Comparison of ENCODE assay signal across 9 cellular contexts in the genomic region with DNA sequence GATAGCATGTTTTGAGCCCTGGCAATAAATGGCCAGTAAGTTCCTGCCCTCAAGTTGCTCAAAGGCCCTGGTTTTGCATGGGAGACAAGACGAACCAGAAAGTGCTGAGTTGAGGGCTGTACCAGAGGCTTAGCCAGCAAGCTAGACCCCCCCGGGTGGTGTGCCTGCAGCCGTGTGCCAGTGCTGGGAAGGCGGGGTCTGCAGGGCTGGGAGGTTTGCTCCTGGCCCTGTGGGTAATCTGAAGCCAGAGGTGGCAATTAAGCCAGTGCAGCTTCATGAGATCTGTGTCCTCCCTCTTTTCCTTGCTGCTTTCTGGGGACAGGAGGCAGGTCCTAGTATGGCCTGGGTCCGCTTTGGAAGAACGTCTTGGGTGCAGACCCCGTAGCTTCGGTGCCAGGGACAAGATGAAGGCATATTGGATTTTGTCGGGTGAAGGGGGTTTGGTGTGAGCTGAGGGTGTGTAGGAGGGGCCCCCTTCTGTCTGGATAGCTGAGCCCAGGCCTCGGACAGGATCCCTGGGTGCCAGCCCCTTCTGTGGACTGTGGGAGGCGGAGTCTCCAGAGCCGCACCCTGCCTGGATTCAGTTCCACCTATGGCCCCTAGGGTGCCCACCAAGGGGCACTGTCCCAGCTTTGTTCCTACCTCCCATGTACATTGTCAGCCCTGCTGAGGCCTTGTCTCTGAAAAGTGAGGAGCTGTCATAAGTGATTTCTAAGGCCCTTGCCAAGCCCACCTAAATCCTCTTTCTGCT.
DNase-seq lines count a peak whose midpoint lies in the region; ATAC-seq and TF ChIP-seq lines count a peak whose summit lies in the region.
"Had no signal": no experiment of that assay in that cellular context is flagged by ENCODE, and none has a peak within 500 bp of the region (broad histone marks: within the 10 kb centered on the region; RNA-seq: fewer than 3 reads in every experiment).

No MANE protein-coding gene starts in this region.

- no peak overlapping the region for H3K4me3 ChIP-seq in WI38 (ENCODE audit: low read depth, low read length)

- no peak for TF ChIP-seq POLR2A in erythroblast (IDR thresholded peaks at IDR 0.05; ENCODE audit: low read length)

- peak; percentile 58 for DNase-seq in DMS153 treated with DMSO at 0.1 percent for 48 hours (lab: John Stamatoyannopoulos, UW; ENCODE audit: unreplicated experiment)
- DNase-seq in HuH-7.5 (ENCODE audit: low spot score) = peak; percentile 87
- peak; percentile 43 for DNase-seq in nephron progenitor cell
- DNase-seq in erythroblast (lab: John Stamatoyannopoulos, UW) = no peak
- DNase-seq: naive B cell had no signal

- ATAC-seq in GM21576 (IDR thresholded peaks at IDR 0.05; ENCODE audit: unreplicated experiment) (no peak), GM18909 (IDR thresholded peaks at IDR 0.05; ENCODE audit: poor library complexity, unreplicated experiment) (no peak), HG02870 (IDR thresholded peaks at IDR 0.05; ENCODE audit: unreplicated experiment) (no peak)

- H3K4me3 Mint-ChIP-seq in nephron progenitor cell = peak overlapping the region; percentile 63
- H3K4me3 Mint-ChIP-seq: naive B cell had no signal

- TF ChIP-seq CTCF in WI38 (IDR thresholded peaks at IDR 0.05; ENCODE audit: low read depth, low read length) (peak; percentile 29; the same call in 1 of the 2 replicates), nephron progenitor cell (IDR thresholded peaks at IDR 0.05) (peak; percentile 46)

- peak overlapping the region; percentile 93 for H3K27ac Mint-ChIP-seq in nephron progenitor cell
- H3K27ac Mint-ChIP-seq: naive B cell had no signal

- H3K36me3 Mint-ChIP-seq in nephron progenitor cell (ENCODE audit: low read depth) = no peaks in the 10 kb centered on the region
- H3K36me3 Mint-ChIP-seq: naive B cell had no signal

- no peaks in the 10 kb centered on the region for H3K9me3 Mint-ChIP-seq in nephron progenitor cell
- H3K9me3 Mint-ChIP-seq: naive B cell had no signal

- H3K27me3 Mint-ChIP-seq in nephron progenitor cell (ENCODE audit: low read depth, poor library complexity) = peaks cover 6% of the 10 kb centered on the region

- H3K4me1 Mint-ChIP-seq in nephron progenitor cell = peaks cover 97% of the 10 kb centered on the region

Comparison
In these comparisons a context has a peak if more than half of its experiments do, and no peak if none do; other contexts are left out.
1. DNase-seq: peak in DMS153 treated with DMSO at 0.1 percent for 48 hours (single experiment), HuH-7.5 (single experiment) and nephron progenitor cell (single experiment); none in erythroblast (0 of 2).